Comparison of ENCODE assay signal across 1 cellular context in genomic region chr13:110227864-110228643, GRCh38.
A peak's percentile ranks its signal among the peaks of the same experiment; 100 is the strongest.
TF ChIP-seq lines count a peak whose summit lies in the region.

No MANE protein-coding gene starts in this region.

TF ChIP-seq in K562, 482 proteins besides CTCF, POLR2A, EP300 and RAD21:
- TF ChIP-seq USF2 (CRISPR knock-in tag; IDR thresholded peaks at IDR 0.05) (peak; percentile 28; the same call in 1 of the 2 replicates), TEAD2 (tag; IDR thresholded peaks at IDR 0.05) (no peak), ZNF79 (CRISPR knock-in tag; IDR thresholded peaks at IDR 0.05; ENCODE audit: low read depth) (no peak), SLC30A9 (CRISPR knock-in tag; IDR thresholded peaks at IDR 0.05) (no peak), ZKSCAN8 (CRISPR knock-in tag; IDR thresholded peaks at IDR 0.05) (no peak), SREBF2 (CRISPR knock-in tag; IDR thresholded peaks at IDR 0.05) (no peak), E2F6 (IDR thresholded peaks at IDR 0.05; ENCODE audit: borderline replicate concordance in 1 of 2, extremely low read depth in 1 of 2, insufficient read depth in 1 of 2, insufficient read length in 1 of 2, low read depth in 1 of 2, low read length in 1 of 2, poor library complexity in 1 of 2, severe bottlenecking in 1 of 2) (peak in 1 of 2 experiments; percentile 29), ARHGAP35 (IDR thresholded peaks at IDR 0.05; ENCODE audit: partially characterized antibody) (no peak), ELF4 (CRISPR knock-in tag; IDR thresholded peaks at IDR 0.05) (no peak), ZNF444 (CRISPR knock-in tag; IDR thresholded peaks at IDR 0.05) (no peak), RBM15 (IDR thresholded peaks at IDR 0.05; ENCODE audit: insufficient read depth, low read length) (no peak), HLTF (IDR thresholded peaks at IDR 0.05) (no peak), NFATC3 (IDR thresholded peaks at IDR 0.05) (no peak)
